ENCODE assay signal across 9 cellular contexts in the genomic region with DNA sequence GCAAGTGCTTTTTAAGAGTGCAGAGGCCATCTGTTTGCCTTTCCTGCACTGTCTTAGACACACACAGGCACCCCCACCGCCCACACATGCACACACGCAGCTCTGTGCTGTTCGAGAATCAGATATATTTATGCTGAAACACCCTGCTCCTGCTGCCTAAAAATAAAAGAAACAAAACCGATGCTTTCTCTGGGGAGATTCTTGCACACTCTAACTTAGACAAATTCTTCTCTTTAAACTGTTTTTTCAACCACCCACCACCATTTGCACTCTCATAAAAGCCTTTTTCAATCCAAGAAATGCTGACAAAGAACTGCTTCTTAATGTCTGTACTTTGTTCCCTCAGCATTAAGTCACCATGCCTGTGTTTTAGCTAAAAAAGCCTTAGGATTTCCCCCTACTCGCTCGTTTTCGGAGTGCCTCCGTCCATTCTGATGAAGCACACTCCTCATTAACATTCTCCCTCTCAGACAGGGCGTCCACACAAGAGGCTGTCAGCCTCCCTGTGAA. TPM values are rescaled to one million over a fixed set of nuclear protein-coding genes. Genes with fewer than 3 reads are reported as not detected.
DNase-seq lines count a peak whose midpoint lies in the region; ATAC-seq and TF ChIP-seq lines count a peak whose summit lies in the region.
"Had no signal": no experiment of that assay in that cellular context is flagged by ENCODE, and none has a peak within 500 bp of the region (broad histone marks: within the 10 kb centered on the region; RNA-seq: fewer than 3 reads in every experiment).

No MANE protein-coding gene starts in this region.

- in situ Hi-C loops in brain microvascular endothelial cell (cut with HindIII; ENCODE audit: low pct_ligation_motif_present, low sequenced_read_pairs) = no loop called here

- H3K4me3 ChIP-seq in brain microvascular endothelial cell (ENCODE audit: low read depth, low read length) (no peak overlapping the region), skeletal muscle cell (ENCODE audit: low read depth, low read length) (no peak overlapping the region)
- H3K4me3 ChIP-seq: tibial artery had no signal

- no peaks in the 10 kb centered on the region for H3K36me3 ChIP-seq in brain microvascular endothelial cell (replicated peaks)

- CTCF ChIA-PET in activated CD4-positive, alpha-beta T cell treated with anti-CD3 and anti-CD28 coated beads for 36 hours (lab: Charles Lee) = interaction anchor here (0.8 kb wide), 1 partner anchor 81 kb away, joined by 4 read pairs; no protein-coding TSS in a partner anchor

- no peak overlapping the region for H3K27ac ChIP-seq in brain microvascular endothelial cell
- H3K27ac ChIP-seq: tibial artery had no signal

- no peaks in the 10 kb centered on the region for H3K9me3 Mint-ChIP-seq in activated CD4-positive, alpha-beta T cell treated with anti-CD3 and anti-CD28 coated beads for 36 hours (ENCODE audit: low read depth)

- H3K4me3 Mint-ChIP-seq in activated CD4-positive, alpha-beta T cell treated with anti-CD3 and anti-CD28 coated beads for 36 hours = no peak overlapping the region

- peaks cover 5% of the 10 kb centered on the region for H3K4me1 Mint-ChIP-seq in activated CD4-positive, alpha-beta T cell treated with anti-CD3 and anti-CD28 coated beads for 36 hours

- ATAC-seq in activated CD4-positive, alpha-beta T cell treated with anti-CD3 and anti-CD28 coated beads for 36 hours = peak; percentile 42
- ATAC-seq in HG02678 (IDR thresholded peaks at IDR 0.05; ENCODE audit: unreplicated experiment) (peak; percentile 80), GM18870 (IDR thresholded peaks at IDR 0.05; ENCODE audit: unreplicated experiment) (no peak)

- no peak overlapping the region for H3K27ac Mint-ChIP-seq in activated CD4-positive, alpha-beta T cell treated with anti-CD3 and anti-CD28 coated beads for 36 hours

- no peaks in the 10 kb centered on the region for H3K36me3 Mint-ChIP-seq in activated CD4-positive, alpha-beta T cell treated with anti-CD3 and anti-CD28 coated beads for 36 hours (ENCODE audit: low read depth)

- H3K27me3 Mint-ChIP-seq in activated CD4-positive, alpha-beta T cell treated with anti-CD3 and anti-CD28 coated beads for 36 hours = peaks cover 2% of the 10 kb centered on the region

- POLR2A ChIA-PET in activated CD4-positive, alpha-beta T cell treated with anti-CD3 and anti-CD28 coated beads for 36 hours (lab: Charles Lee) = no interaction called here

- TF ChIP-seq CTCF in brain microvascular endothelial cell (IDR thresholded peaks at IDR 0.05; ENCODE audit: low read depth, low read length, missing control alignments) = no peak

- DNase-seq in activated CD4-positive, alpha-beta T cell treated with anti-CD3 and anti-CD28 coated beads for 36 hours = peak; percentile 57
- DNase-seq in activated CD4-positive, alpha-beta T cell treated with anti-CD3 and anti-CD28 coated beads, Interleukin-2, amount 50 U/mL, for 1 hour = no peak
- DNase-seq in brain microvascular endothelial cell (peak; percentile 43), skeletal muscle cell (ENCODE audit: low read depth) (peak; percentile 40), HT-29 (ENCODE audit: low spot score) (no peak), putamen (ENCODE audit: low spot score) (no peak)
- DNase-seq: tibial artery had no signal

- no peaks in the 10 kb centered on the region for H3K27me3 ChIP-seq in brain microvascular endothelial cell (replicated peaks)
- H3K27me3 ChIP-seq: tibial artery had no signal

- intact Hi-C loops in activated CD4-positive, alpha-beta T cell treated with anti-CD3 and anti-CD28 coated beads for 36 hours (cut with DNase I, micrococcal nuclease) = no loop called here

RNA-seq across cellular contexts. Expression of a gene that starts 26.2 kb away (rescaled TPM):
- under 1 TPM; 0.26 to 0.39 TPM for total RNA-seq in activated CD4-positive, alpha-beta T cell treated with anti-CD3 and anti-CD28 coated beads for 36 hours
- 57.8 and 61.3 TPM in 2 replicates for total RNA-seq in HT-29 (2014; rRNA removed; shearing (Covaris generic))

Comparison
In these comparisons a context has a peak if more than half of its experiments do, and no peak if none do; other contexts are left out.
1. DNase-seq: peak in activated CD4-positive, alpha-beta T cell treated with anti-CD3 and anti-CD28 coated beads for 36 hours (single experiment), brain microvascular endothelial cell (single experiment) and skeletal muscle cell (single experiment); none in activated CD4-positive, alpha-beta T cell treated with anti-CD3 and anti-CD28 coated beads, Interleukin-2, amount 50 U/mL, for 1 hour (single experiment), HT-29 (single experiment) and putamen (single experiment).
2. RNA of a gene that starts 26.2 kb away (total RNA-seq): 57.8 to 61.3 TPM in HT-29; 0.26 to 0.39 TPM in activated CD4-positive, alpha-beta T cell treated with anti-CD3 and anti-CD28 coated beads for 36 hours; every median in the first group is over 10 times any median in the second.